ENCODE assay signal across 15 cellular contexts in genomic region chr9:119164716-119165115, GRCh38.
A peak's percentile ranks its signal among the peaks of the same experiment; 100 is the strongest.
DNase-seq lines count a peak whose midpoint lies in the region; ATAC-seq and TF ChIP-seq lines count a peak whose summit lies in the region.
"Had no signal": no experiment of that assay in that cellular context is flagged by ENCODE, and none has a peak within 500 bp of the region (broad histone marks: within the 10 kb centered on the region; RNA-seq: fewer than 3 reads in every experiment).

No MANE protein-coding gene starts in this region.

- BruUV-seq in mammary epithelial cell (replicated peaks; lab: Mats Ljungman, UMichigan): no TSS peak

- DNase-seq in COLO668 (lab: John Stamatoyannopoulos, UW; ENCODE audit: unreplicated experiment) (peak; percentile 48), DMS53 (lab: John Stamatoyannopoulos, UW) (peak; percentile 86), NCI-H2029 treated with DMSO at 0.1 percent for 48 hours (lab: John Stamatoyannopoulos, UW) (peak; percentile 53), mammary epithelial cell (peak; percentile 4), putamen (ENCODE audit: low spot score) (no peak)
- DNase-seq: CD8-positive, alpha-beta T cell; Kasumi-1; NCI-H2171 treated with DMSO at 0.1 percent for 48 hours; NCI-H526 treated with DMSO at 0.1 percent for 48 hours; RPMI8226; T-helper 2 cell had no signal

- dilution Hi-C loops in mammary epithelial cell (cut with HindIII; ENCODE audit: low sequenced_read_pairs): no loop called here

- intact Hi-C loops in mammary epithelial cell (cut with micrococcal nuclease): no loop called here

- H3K4me1 ChIP-seq in mammary epithelial cell (ENCODE audit: insufficient read depth, low read length): no peaks in the 10 kb centered on the region

- no peak overlapping the region for H3K27ac ChIP-seq in mammary epithelial cell (ENCODE audit: insufficient read depth, low read depth, low read length)

- H3K9me3 ChIP-seq in mammary epithelial cell (replicated peaks; ENCODE audit: insufficient read depth, low read length): peaks cover 12% of the 10 kb centered on the region

- H3K9ac ChIP-seq in mammary epithelial cell (ENCODE audit: insufficient read depth, low read length): no peak overlapping the region

- no peaks in the 10 kb centered on the region for H4K20me1 ChIP-seq in mammary epithelial cell (ENCODE audit: insufficient read depth, low read length)

- H3K36me3 ChIP-seq in mammary epithelial cell (ENCODE audit: insufficient read depth, low read length): no peaks in the 10 kb centered on the region

- ATAC-seq in GM18873 (IDR thresholded peaks at IDR 0.05; ENCODE audit: low FRiP score, unreplicated experiment): no peak
- ATAC-seq in HG03025 (IDR thresholded peaks at IDR 0.05; ENCODE audit: low FRiP score, unreplicated experiment): no peak
- ATAC-seq: CD8-positive, alpha-beta T cell; GM12878; GM23338 had no signal

- no peak overlapping the region for H3K4me2 ChIP-seq in mammary epithelial cell (ENCODE audit: insufficient read depth, low read depth, low read length)
- H3K4me2 ChIP-seq: GM23338 had no signal

- no peak overlapping the region for H3K4me3 ChIP-seq in mammary epithelial cell (replicated peaks in 1 of 3; ENCODE audit: insufficient read depth in 1 of 3, low read depth in 2 of 3, low read length in 3 of 3)
- H3K4me3 ChIP-seq: GM12878, GM23338 had no signal

- H2AFZ ChIP-seq in mammary epithelial cell (ENCODE audit: low read depth, low read length): no peak overlapping the region
- H2AFZ ChIP-seq: GM23338 had no signal

- H3K27me3 ChIP-seq in mammary epithelial cell (ENCODE audit: insufficient read depth, low read length): no peaks in the 10 kb centered on the region

- H3K79me2 ChIP-seq in mammary epithelial cell (ENCODE audit: insufficient read depth, low read length): no peaks in the 10 kb centered on the region

- CTCF ChIA-PET in mammary epithelial cell (lab: Charles Lee; ENCODE audit: low non-redundant PET): no interaction called here

- in situ Hi-C loops in mammary epithelial cell (cut with MboI; ENCODE audit: low sequenced_read_pairs in 2 of 2): no loop called here

- no peak for TF ChIP-seq CTCF in mammary epithelial cell (conservative IDR thresholded peaks at IDR 0.05 in 1 of 2, IDR thresholded peaks at IDR 0.05 in 1 of 2; ENCODE audit: extremely low read depth in 1 of 2, insufficient read depth in 1 of 2, low read depth in 1 of 2, low read length in 2 of 2)
